In the genomic region with DNA sequence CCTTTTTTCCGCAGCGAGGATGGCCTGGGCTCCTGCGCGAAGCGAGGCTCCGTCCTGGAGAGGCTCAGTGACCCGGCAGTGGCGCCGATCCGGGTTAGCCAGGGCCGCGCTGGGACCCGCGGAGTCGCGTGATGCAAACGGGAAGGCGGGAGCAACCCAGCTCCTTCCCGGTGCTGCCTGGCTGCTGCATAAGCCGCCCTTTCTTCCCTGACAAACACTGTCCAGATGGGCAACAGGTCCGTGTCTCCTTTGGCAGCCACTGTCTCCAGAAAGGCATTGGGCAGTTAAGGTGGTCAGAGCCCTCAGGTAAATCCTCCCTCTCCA, we compare ENCODE assay signal across 19 cellular contexts.
"Had no signal": no experiment of that assay in that cellular context is flagged by ENCODE, and none has a peak within 500 bp of the region (broad histone marks: within the 10 kb centered on the region; RNA-seq: fewer than 3 reads in every experiment).

No MANE protein-coding gene starts in this region.

- FAIRE-seq: frontal cortex, pancreas, small intestine had no signal

- H3K4me3 ChIP-seq: coronary artery, left ventricle myocardium inferior, lower lobe of right lung, pancreas, right lobe of liver, thoracic aorta, tibial nerve, upper lobe of left lung, uterus had no signal

- H3K4me1 ChIP-seq: left ventricle myocardium inferior, lower lobe of right lung, pancreas, right lobe of liver, tibial nerve, uterus had no signal

- DNase-seq: dermis blood vessel endothelial cell; effector memory CD8-positive, alpha-beta T cell; left cardiac atrium; left ventricle myocardium inferior; lower lobe of right lung; natural killer cell; pancreas; right lobe of liver; small intestine; stimulated activated CD4-positive, alpha-beta T cell treated with anti-CD3 and anti-CD28 coated beads, Interleukin-15, amount 100 ng/mL, for 24 hours; stimulated activated CD4-positive, alpha-beta T cell treated with anti-CD3 and anti-CD28 coated beads, Interleukin-2, amount 100 ng/mL, for 48 hours; stimulated activated naive B cell treated with anti-CD40 and anti-IgM and Interleukin-4, amounts not matched to agents 10 μg/mL and 1 μg/mL and 100 μg/mL, for 72 hours; upper lobe of left lung; uterus had no signal

- H3K27ac ChIP-seq: coronary artery, left ventricle myocardium inferior, lower lobe of right lung, neutrophil, pancreas, right lobe of liver, thoracic aorta, tibial nerve, upper lobe of left lung, uterus had no signal

- H3K27me3 ChIP-seq: pancreas, right lobe of liver, uterus had no signal

- H3K36me3 ChIP-seq: left ventricle myocardium inferior, lower lobe of right lung, neutrophil, pancreas, right lobe of liver, thoracic aorta, tibial nerve, upper lobe of left lung, uterus had no signal

- H3K9me3 ChIP-seq: left ventricle myocardium inferior, lower lobe of right lung, neutrophil, pancreas, right lobe of liver, thoracic aorta, tibial nerve, upper lobe of left lung, uterus had no signal
